Comparison of ENCODE assay signal across 3 cellular contexts in the genomic region with DNA sequence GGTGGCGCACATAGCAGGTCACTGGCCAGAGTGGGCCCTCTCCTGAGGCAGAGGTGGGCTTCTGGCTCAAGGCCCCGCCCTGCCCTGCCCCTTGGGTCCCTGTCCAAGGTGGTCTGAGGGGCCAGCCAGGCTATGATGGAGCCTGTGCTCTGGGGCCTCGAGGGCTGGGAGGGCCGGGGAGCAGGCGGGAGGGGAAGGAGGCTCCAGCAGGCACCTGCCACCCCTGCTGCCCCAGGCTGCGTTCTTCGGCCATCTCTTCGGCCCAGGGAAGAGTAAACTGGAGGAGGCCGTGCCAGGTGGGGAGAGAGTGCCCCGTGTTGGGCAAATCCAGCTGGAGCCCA.
TF ChIP-seq lines count a peak whose summit lies in the region.

No MANE protein-coding gene starts in this region.

TF ChIP-seq in GM23338, 12 proteins besides CTCF, POLR2A, EP300 and RAD21 (continues in another document):
- TF ChIP-seq CREB1 (CRISPR knock-in tag; IDR thresholded peaks at IDR 0.05; ENCODE audit: low read depth) (no peak), STAT1 (IDR thresholded peaks at IDR 0.05; ENCODE audit: unreplicated experiment) (no peak), JUNB (IDR thresholded peaks at IDR 0.05; ENCODE audit: unreplicated experiment) (no peak), POLR2AphosphoS5 (IDR thresholded peaks at IDR 0.05; ENCODE audit: low read depth) (no peak), NANOG (IDR thresholded peaks at IDR 0.05; ENCODE audit: borderline replicate concordance) (no peak), EZH2 (IDR thresholded peaks at IDR 0.05; ENCODE audit: low read depth, unreplicated experiment) (no peak), EZH2phosphoT487 (IDR thresholded peaks at IDR 0.05; ENCODE audit: unreplicated experiment) (no peak), ZNF114 (CRISPR knock-in tag; IDR thresholded peaks at IDR 0.05) (no peak)
- TF ChIP-seq, protein P1, sequence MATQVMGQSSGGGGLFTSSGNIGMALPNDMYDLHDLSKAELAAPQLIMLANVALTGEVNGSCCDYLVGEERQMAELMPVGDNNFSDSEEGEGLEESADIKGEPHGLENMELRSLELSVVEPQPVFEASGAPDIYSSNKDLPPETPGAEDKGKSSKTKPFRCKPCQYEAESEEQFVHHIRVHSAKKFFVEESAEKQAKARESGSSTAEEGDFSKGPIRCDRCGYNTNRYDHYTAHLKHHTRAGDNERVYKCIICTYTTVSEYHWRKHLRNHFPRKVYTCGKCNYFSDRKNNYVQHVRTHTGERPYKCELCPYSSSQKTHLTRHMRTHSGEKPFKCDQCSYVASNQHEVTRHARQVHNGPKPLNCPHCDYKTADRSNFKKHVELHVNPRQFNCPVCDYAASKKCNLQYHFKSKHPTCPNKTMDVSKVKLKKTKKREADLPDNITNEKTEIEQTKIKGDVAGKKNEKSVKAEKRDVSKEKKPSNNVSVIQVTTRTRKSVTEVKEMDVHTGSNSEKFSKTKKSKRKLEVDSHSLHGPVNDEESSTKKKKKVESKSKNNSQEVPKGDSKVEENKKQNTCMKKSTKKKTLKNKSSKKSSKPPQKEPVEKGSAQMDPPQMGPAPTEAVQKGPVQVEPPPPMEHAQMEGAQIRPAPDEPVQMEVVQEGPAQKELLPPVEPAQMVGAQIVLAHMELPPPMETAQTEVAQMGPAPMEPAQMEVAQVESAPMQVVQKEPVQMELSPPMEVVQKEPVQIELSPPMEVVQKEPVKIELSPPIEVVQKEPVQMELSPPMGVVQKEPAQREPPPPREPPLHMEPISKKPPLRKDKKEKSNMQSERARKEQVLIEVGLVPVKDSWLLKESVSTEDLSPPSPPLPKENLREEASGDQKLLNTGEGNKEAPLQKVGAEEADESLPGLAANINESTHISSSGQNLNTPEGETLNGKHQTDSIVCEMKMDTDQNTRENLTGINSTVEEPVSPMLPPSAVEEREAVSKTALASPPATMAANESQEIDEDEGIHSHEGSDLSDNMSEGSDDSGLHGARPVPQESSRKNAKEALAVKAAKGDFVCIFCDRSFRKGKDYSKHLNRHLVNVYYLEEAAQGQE (IDR thresholded peaks at IDR 0.05; ENCODE audit: unreplicated experiment): no peak
- TF ChIP-seq, protein P2, sequence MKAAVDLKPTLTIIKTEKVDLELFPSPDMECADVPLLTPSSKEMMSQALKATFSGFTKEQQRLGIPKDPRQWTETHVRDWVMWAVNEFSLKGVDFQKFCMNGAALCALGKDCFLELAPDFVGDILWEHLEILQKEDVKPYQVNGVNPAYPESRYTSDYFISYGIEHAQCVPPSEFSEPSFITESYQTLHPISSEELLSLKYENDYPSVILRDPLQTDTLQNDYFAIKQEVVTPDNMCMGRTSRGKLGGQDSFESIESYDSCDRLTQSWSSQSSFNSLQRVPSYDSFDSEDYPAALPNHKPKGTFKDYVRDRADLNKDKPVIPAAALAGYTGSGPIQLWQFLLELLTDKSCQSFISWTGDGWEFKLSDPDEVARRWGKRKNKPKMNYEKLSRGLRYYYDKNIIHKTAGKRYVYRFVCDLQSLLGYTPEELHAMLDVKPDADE (IDR thresholded peaks at IDR 0.05): no peak

TF ChIP-seq in IMR-90, 13 proteins besides CTCF, POLR2A, EP300 and RAD21:
- TF ChIP-seq MXI1 (IDR thresholded peaks at IDR 0.05; ENCODE audit: borderline replicate concordance, low read depth, low read length): no peak
- TF ChIP-seq RCOR1 (IDR thresholded peaks at IDR 0.05; ENCODE audit: insufficient replicate concordance, low read length): no peak
- no peak for TF ChIP-seq SMC3 (IDR thresholded peaks at IDR 0.05; ENCODE audit: low read depth, low read length)

TF ChIP-seq in H1, 55 proteins besides CTCF, POLR2A, EP300 and RAD21:
- no peak for TF ChIP-seq RFX5 (IDR thresholded peaks at IDR 0.05; ENCODE audit: borderline replicate concordance, low read depth, low read length)
- TF ChIP-seq, protein P3, sequence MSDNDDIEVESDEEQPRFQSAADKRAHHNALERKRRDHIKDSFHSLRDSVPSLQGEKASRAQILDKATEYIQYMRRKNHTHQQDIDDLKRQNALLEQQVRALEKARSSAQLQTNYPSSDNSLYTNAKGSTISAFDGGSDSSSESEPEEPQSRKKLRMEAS (IDR thresholded peaks at IDR 0.05): 0 out of 2 replicates have a peak, but pooled peaks have one; percentile 4
TF ChIP-seq in H1: peak in this region for 1.
